In the genomic region with DNA sequence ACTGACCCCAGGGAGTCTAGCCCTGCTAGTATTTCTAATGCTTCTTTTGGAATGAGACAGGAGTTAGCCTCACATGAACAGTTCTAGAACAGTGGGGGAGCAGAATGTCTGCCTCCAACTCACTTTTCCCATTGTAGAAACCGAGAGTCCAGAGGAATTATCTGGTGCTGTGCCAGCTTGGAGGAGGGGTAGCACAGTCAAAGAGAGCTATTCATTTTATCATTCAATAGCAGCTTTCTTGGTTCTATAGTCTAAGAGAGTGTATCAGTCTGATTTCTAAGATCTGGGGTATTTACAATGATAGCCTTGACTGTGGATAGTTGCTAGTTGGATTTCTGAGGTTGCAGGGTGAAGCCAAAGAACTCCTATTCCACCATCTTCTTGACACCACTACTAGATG, we compare ENCODE assay signal across 16 cellular contexts.
"Had no signal": no experiment of that assay in that cellular context is flagged by ENCODE, and none has a peak within 500 bp of the region (broad histone marks: within the 10 kb centered on the region; RNA-seq: fewer than 3 reads in every experiment).

No MANE protein-coding gene starts in this region.

- H3K27ac ChIP-seq: RWPE1 had no signal

- DNase-seq: KBM-7, MV-4-11, NCI-H1048, NCI-H1105, NCI-H1417, NCI-H1436 treated with DMSO at 0.1 percent for 48 hours, NCI-H1694, NCI-H187 treated with DMSO at 0.1 percent for 48 hours, NCI-H2029 treated with DMSO at 0.1 percent for 48 hours, NCI-H2171, NCI-H226, NCI-H446, NCI-H510A, NCI-H774, SHP77 had no signal
